ENCODE assay signal across 9 cellular contexts in the genomic region with DNA sequence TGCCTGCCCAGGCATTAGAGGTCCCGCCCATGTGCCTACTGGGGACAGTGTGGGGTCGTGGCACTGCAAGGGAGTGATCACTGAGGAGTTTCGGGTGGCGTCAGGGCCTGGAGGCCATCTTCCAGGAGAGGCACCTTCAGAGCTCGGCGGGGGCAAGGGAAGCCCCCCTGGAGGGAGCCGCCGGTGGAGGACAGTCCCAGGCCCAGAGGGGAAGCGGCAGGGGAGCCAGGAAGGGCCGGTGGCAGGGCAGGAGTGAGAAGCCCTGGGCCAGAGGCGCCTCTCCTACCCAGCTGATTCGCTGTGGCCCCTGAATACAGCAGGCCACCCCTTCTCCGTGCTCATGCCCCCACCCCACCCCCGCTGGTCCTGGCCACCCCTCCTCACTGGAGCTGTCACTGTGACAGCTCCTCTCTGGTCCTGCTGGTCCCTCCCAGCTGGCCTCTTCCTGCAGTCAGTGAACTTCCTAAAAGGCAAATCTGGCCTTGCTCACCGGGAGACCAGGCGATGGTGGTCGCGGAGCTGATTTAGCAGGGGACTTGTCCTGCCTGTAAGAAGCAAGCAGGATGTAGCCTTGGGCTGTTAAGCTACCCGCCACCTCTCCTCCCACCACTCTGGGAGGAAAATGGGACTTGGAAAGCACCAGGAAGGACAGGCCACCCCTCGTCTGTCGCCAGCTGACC. TPM values are rescaled to one million over a fixed set of nuclear protein-coding genes. Genes with fewer than 3 reads are reported as not detected.
DNase-seq lines count a peak whose midpoint lies in the region; ATAC-seq and TF ChIP-seq lines count a peak whose summit lies in the region.
"Had no signal": no experiment of that assay in that cellular context is flagged by ENCODE, and none has a peak within 500 bp of the region (broad histone marks: within the 10 kb centered on the region; RNA-seq: fewer than 3 reads in every experiment).

No MANE protein-coding gene starts in this region.

- intact Hi-C loops in colonic mucosa (cut with DNase I) (no loop called here), natural killer cell (cut with micrococcal nuclease) (loop anchor here (5.0 to 10.0 kb wide), 2 partner anchors 70 to 223 kb away; a partner anchor contains a TSS)

- H3K36me3 ChIP-seq in DOHH2 (ENCODE audit: control insufficient read depth, low read length) (peaks cover 27% of the 10 kb centered on the region), colonic mucosa (peaks cover 8% of the 10 kb centered on the region)

- H3K4me1 ChIP-seq in DOHH2 (ENCODE audit: control insufficient read depth, low read length) (peaks cover 52% of the 10 kb centered on the region), colonic mucosa (peaks cover 16% of the 10 kb centered on the region)

- no peak for ATAC-seq in natural killer cell

- peaks cover 8% of the 10 kb centered on the region; the same call in 1 of the 2 replicates for H3K9me3 ChIP-seq in DOHH2 (ENCODE audit: control insufficient read depth, insufficient read depth, low read length)
- no peaks in the 10 kb centered on the region for H3K9me3 ChIP-seq in colonic mucosa

- peaks cover 6 to 7% of the 10 kb centered on the region in 2 donors for H3K27me3 Mint-ChIP-seq in natural killer cell (ENCODE audit: low read depth in 2 of 2)

- H3K27me3 ChIP-seq in DOHH2 (ENCODE audit: control insufficient read depth, low read length) (0 out of 2 replicates have a peak, but pooled peaks cover 3% of the 10 kb centered on the region), colonic mucosa (peaks cover 29% of the 10 kb centered on the region)

- H3K79me2 ChIP-seq in DOHH2 (ENCODE audit: control insufficient read depth, low read length): no peaks in the 10 kb centered on the region

- H3K27ac ChIP-seq in DOHH2 (ENCODE audit: low read depth, low read length): no peak overlapping the region
- no peak overlapping the region for H3K27ac ChIP-seq in colonic mucosa

- H4K20me1 ChIP-seq in DOHH2 (ENCODE audit: control insufficient read depth, insufficient read depth, low read depth, low read length): peaks cover 3% of the 10 kb centered on the region; the same call in 1 of the 2 replicates

- DNase-seq in M059J (ENCODE audit: low read depth) (peak; percentile 46), colonic mucosa (no peak), retina (peak; percentile 59), KG1 (lab: John Stamatoyannopoulos, UW) (no peak), natural killer cell (no peak), HuH-7.5 (ENCODE audit: low spot score) (no peak)
- DNase-seq: cerebellar nuclear complex had no signal

- H3K36me3 Mint-ChIP-seq in natural killer cell: no peaks in the 10 kb centered on the region

- H3K9ac ChIP-seq in colonic mucosa (ENCODE audit: low read depth in 2 of 2, low read length in 2 of 2): no peak overlapping the region

- H3K4me2 ChIP-seq in DOHH2 (ENCODE audit: low read length): peak overlapping the region; percentile 86; the same call in 1 of the 2 replicates

- H3K9me3 Mint-ChIP-seq in natural killer cell: no peaks in the 10 kb centered on the region
- H3K9me3 Mint-ChIP-seq: activated T-cell treated with anti-CD3 and anti-CD28 coated beads, Interleukin-2, amount 50 U/mL, for 24 hours had no signal

- H3K27ac Mint-ChIP-seq in natural killer cell: no peak overlapping the region
- H3K27ac Mint-ChIP-seq: activated T-cell treated with anti-CD3 and anti-CD28 coated beads, Interleukin-2, amount 50 U/mL, for 24 hours had no signal

- H3K4me1 Mint-ChIP-seq in natural killer cell: peaks cover 4 to 16% of the 10 kb centered on the region in 2 donors

- H3K4me3 Mint-ChIP-seq in natural killer cell: no peak overlapping the region
- H3K4me3 Mint-ChIP-seq: activated T-cell treated with anti-CD3 and anti-CD28 coated beads, Interleukin-2, amount 50 U/mL, for 24 hours had no signal

- peaks cover 13% of the 10 kb centered on the region for H3F3A ChIP-seq in DOHH2 (ENCODE audit: control insufficient read depth, insufficient read depth)

- TF ChIP-seq CTCF in DOHH2 (IDR thresholded peaks at IDR 0.05; ENCODE audit: low read depth, low read length, poor library complexity, severe bottlenecking) (no peak), colonic mucosa (IDR thresholded peaks at IDR 0.05) (no peak), natural killer cell (IDR thresholded peaks at IDR 0.05) (no peak)

- H3K9me2 ChIP-seq in DOHH2 (replicated peaks; ENCODE audit: control insufficient read depth, low read length): no peaks in the 10 kb centered on the region

- H3K4me3 ChIP-seq in DOHH2 (ENCODE audit: low read length) (no peak overlapping the region), colonic mucosa (peak overlapping the region; percentile 35)

RNA-seq across cellular contexts. Expression of a gene that starts 2.1 kb away (rescaled TPM):
- 1.7 and 1.9 TPM in 2 replicates for total RNA-seq in M059J (2014; rRNA removed; shearing (Covaris generic))
- total RNA-seq in colonic mucosa: 1 to 10 TPM; 1.3 to 1.9 TPM
- 1 to 10 TPM; 2.2 to 3.1 (median 2.2) TPM for total RNA-seq in natural killer cell

RNA-seq across cellular contexts. Expression of a gene that starts 10.8 kb away (rescaled TPM):
- total RNA-seq in M059J (2014; rRNA removed; shearing (Covaris generic)): 10.1 and 16.9 TPM in 2 replicates
- total RNA-seq in colonic mucosa (1 to 10 TPM; 2.0 to 2.6 TPM), natural killer cell (1 to 10 TPM; 2.2 to 2.5 (median 2.4) TPM)

RNA-seq across cellular contexts. Expression of a gene that starts 21.2 kb away (rescaled TPM):
- 5.4 and 12.3 TPM in 2 replicates for total RNA-seq in M059J (2014; rRNA removed; shearing (Covaris generic))
- 10 to 100 TPM; 40.5 to 59.1 TPM for total RNA-seq in colonic mucosa
- total RNA-seq in natural killer cell: 100 to 1,000 TPM; 112 to 131 (median 123) TPM

RNA-seq across cellular contexts. Expression of a gene that starts 27.4 kb away (rescaled TPM):
- total RNA-seq in M059J (2014; rRNA removed; shearing (Covaris generic)): 1.7 and 12.5 TPM in 2 replicates
- total RNA-seq in colonic mucosa (10 to 100 TPM; 19.2 to 33.4 TPM), natural killer cell (100 to 1,000 TPM; 105 to 126 (median 118) TPM)

RNA-seq across cellular contexts. Expression of a gene that starts 35.2 kb away (rescaled TPM):
- 44.4 and 59.5 TPM in 2 replicates for total RNA-seq in M059J (2014; rRNA removed; shearing (Covaris generic))
- total RNA-seq in colonic mucosa (100 to 1,000 TPM; 270 to 339 TPM), natural killer cell (10 to 100 TPM in 2 of 3 donors, 1 to 10 TPM in 1; 6.0 to 34.7 (median 18.9) TPM)

Comparison
In these comparisons a context has a peak if more than half of its experiments do, and no peak if none do; other contexts are left out.
1. DNase-seq: peak in M059J (single experiment) and retina (single experiment); none in colonic mucosa (single experiment), KG1 (single experiment), natural killer cell (single experiment) and HuH-7.5 (single experiment).